In the genomic region with DNA sequence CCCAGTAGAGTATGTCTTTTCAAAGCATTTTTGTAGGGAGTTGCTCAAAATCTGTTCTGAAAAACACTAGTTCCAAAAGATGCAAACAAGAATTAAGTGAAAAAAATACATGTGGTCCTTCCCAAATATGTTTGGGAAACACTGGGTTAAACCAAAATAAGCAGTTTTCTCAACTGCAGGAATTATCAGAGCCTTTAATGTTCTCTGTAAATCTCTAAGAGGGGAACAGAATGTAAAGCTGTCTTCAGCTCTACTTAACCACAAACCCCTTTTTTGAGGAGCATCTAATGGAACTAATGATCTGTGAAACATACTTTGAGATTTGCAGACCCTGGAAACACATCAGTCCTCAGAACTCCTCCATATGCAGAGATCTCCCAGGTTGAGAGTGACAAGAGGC, we compare ENCODE assay signal across 32 cellular contexts.
"Had no signal": no experiment of that assay in that cellular context is flagged by ENCODE, and none has a peak within 500 bp of the region (broad histone marks: within the 10 kb centered on the region; RNA-seq: fewer than 3 reads in every experiment).

No MANE protein-coding gene starts in this region.

- H3K4me3 ChIP-seq: coronary artery, esophagus muscularis mucosa, gastrocnemius medialis, heart left ventricle had no signal

- DNase-seq: activated B cell treated with CpG ODN at 0.5 μM for 24 hours; activated CD4-positive, alpha-beta T cell treated with anti-CD3 and anti-CD28 coated beads for 48 hours; activated CD4-positive, alpha-beta T cell treated with anti-CD3 and anti-CD28 coated beads, Interleukin-2, amount 50 U/mL, for 1 hour; activated CD4-positive, alpha-beta T cell treated with anti-CD3 and anti-CD28 coated beads, Interleukin-2, amount 50 U/mL, for 48 hours; activated CD8-positive, alpha-beta memory T cell treated with anti-CD3 and anti-CD28 coated beads for 24 hours; activated CD8-positive, alpha-beta T cell treated with anti-CD3 and anti-CD28 coated beads for 36 hours; activated effector memory CD4-positive, alpha-beta T cell treated with Interleukin-2 at 50 U/mL for 16 hours; activated gamma-delta T cell treated with Interleukin-2 at 50 U/mL for 16 hours; activated naive CD4-positive, alpha-beta T cell treated with anti-CD3 and anti-CD28 coated beads, Interleukin-2, amount 50 U/mL, for 16 hours; activated naive CD4-positive, alpha-beta T cell treated with Interleukin-2 at 50 U/mL for 16 hours; activated T-cell treated with anti-CD3 and anti-CD28 coated beads, Interleukin-2, amount 50 U/mL, for 4 hours; amniotic stem cell; anterior cingulate cortex; brain microvascular endothelial cell; dermis blood vessel endothelial cell; effector CD4-positive, alpha-beta T cell; effector memory CD8-positive, alpha-beta T cell; erythroblast; foreskin keratinocyte; gastrocnemius medialis; glutamatergic neuron; heart left ventricle; T-helper 17 cell; T1000; WERI-Rb-1 had no signal

- H3K9me3 Mint-ChIP-seq: activated B cell treated with CpG ODN at 0.5 μM for 24 hours; activated CD8-positive, alpha-beta T cell treated with anti-CD3 and anti-CD28 coated beads for 36 hours; activated T-cell treated with anti-CD3 and anti-CD28 coated beads, Interleukin-2, amount 50 U/mL, for 4 hours; activated T-helper 17 cell treated with anti-CD3 and anti-CD28 coated beads, Interleukin-2, amount 50 U/mL, for 72 hours; central memory CD8-positive, alpha-beta T cell; effector memory CD8-positive, alpha-beta T cell; T-helper 2 cell treated with Interferon-gamma antibody and Interleukin-4, amounts not matched to agents 5 μg/mL and 100 μg/mL, for 36 hours had no signal

- H3K36me3 ChIP-seq: brain microvascular endothelial cell, esophagus muscularis mucosa, gastrocnemius medialis, heart left ventricle, WERI-Rb-1 had no signal

- H3K4me1 ChIP-seq: esophagus muscularis mucosa, foreskin keratinocyte, gastrocnemius medialis had no signal

- H3K27ac ChIP-seq: brain microvascular endothelial cell, esophagus muscularis mucosa, foreskin keratinocyte, gastrocnemius medialis, WERI-Rb-1 had no signal

- H3K4me1 Mint-ChIP-seq: activated B cell treated with CpG ODN at 0.5 μM for 24 hours; activated T-helper 17 cell treated with anti-CD3 and anti-CD28 coated beads, Interleukin-2, amount 50 U/mL, for 72 hours; central memory CD8-positive, alpha-beta T cell had no signal

- H3K36me3 Mint-ChIP-seq: activated naive CD8-positive, alpha-beta T cell had no signal

- ATAC-seq: activated CD4-positive, CD25-positive, alpha-beta regulatory T cell treated with anti-CD3 and anti-CD28 coated beads, Interleukin-2, amount 50 U/mL, for 24 hours; activated CD8-positive, alpha-beta T cell treated with anti-CD3 and anti-CD28 coated beads for 36 hours; activated T-cell treated with anti-CD3 and anti-CD28 coated beads, Interleukin-2, amount 50 U/mL, for 4 hours; activated T-helper 17 cell treated with anti-CD3 and anti-CD28 coated beads, Interleukin-2, amount 50 U/mL, for 72 hours; effector memory CD8-positive, alpha-beta T cell; foreskin keratinocyte; gastrocnemius medialis; heart left ventricle; T-helper 17 cell had no signal

- H3K4me3 Mint-ChIP-seq: activated B cell treated with CpG ODN at 0.5 μM for 24 hours; activated CD8-positive, alpha-beta T cell treated with anti-CD3 and anti-CD28 coated beads for 36 hours; activated naive CD8-positive, alpha-beta T cell; activated T-cell treated with anti-CD3 and anti-CD28 coated beads, Interleukin-2, amount 50 U/mL, for 4 hours; activated T-helper 17 cell treated with anti-CD3 and anti-CD28 coated beads, Interleukin-2, amount 50 U/mL, for 72 hours; central memory CD8-positive, alpha-beta T cell; effector memory CD8-positive, alpha-beta T cell; T-helper 17 cell; T-helper 2 cell treated with Interferon-gamma antibody and Interleukin-4, amounts not matched to agents 5 μg/mL and 100 μg/mL, for 36 hours had no signal

- H3K27me3 ChIP-seq: brain microvascular endothelial cell, esophagus muscularis mucosa, foreskin keratinocyte, gastrocnemius medialis had no signal

- H3K9me3 ChIP-seq: esophagus muscularis mucosa, gastrocnemius medialis, heart left ventricle had no signal

- H3K27ac Mint-ChIP-seq: activated B cell treated with CpG ODN at 0.5 μM for 24 hours; activated CD8-positive, alpha-beta T cell treated with anti-CD3 and anti-CD28 coated beads for 36 hours; activated naive CD8-positive, alpha-beta T cell; activated T-helper 17 cell treated with anti-CD3 and anti-CD28 coated beads, Interleukin-2, amount 50 U/mL, for 72 hours; effector memory CD8-positive, alpha-beta T cell; T-helper 17 cell; T-helper 2 cell treated with Interferon-gamma antibody and Interleukin-4, amounts not matched to agents 5 μg/mL and 100 μg/mL, for 36 hours had no signal
